In the genomic region with DNA sequence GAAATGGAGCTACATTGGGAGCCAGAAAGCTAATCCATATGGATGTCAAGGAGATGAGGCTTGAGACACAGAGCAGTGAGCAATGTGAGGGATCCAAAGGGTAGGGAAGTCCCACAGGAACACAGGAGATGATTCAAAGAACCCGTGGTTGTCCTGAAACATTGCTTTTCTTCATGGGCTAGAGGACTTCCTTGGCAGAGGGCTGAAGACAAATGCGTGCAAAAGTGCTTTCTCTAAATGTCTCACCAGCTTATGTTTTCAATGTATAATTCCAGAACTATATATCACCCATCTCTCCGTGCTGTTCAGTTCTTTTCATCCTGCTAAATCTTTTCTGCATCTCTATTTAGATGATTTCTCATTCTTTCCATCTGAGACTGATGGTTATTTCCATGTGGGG, we compare ENCODE assay signal across 1 cellular context.
TF ChIP-seq lines count a peak whose summit lies in the region.

No MANE protein-coding gene starts in this region.

TF ChIP-seq in HCT116, 20 proteins besides CTCF, POLR2A, EP300 and RAD21:
- TF ChIP-seq CBX3 (IDR thresholded peaks at IDR 0.05; ENCODE audit: low read depth) = no peak
- no peak for TF ChIP-seq SIN3A (IDR thresholded peaks at IDR 0.05; ENCODE audit: low read depth)
- TF ChIP-seq, protein P1, sequence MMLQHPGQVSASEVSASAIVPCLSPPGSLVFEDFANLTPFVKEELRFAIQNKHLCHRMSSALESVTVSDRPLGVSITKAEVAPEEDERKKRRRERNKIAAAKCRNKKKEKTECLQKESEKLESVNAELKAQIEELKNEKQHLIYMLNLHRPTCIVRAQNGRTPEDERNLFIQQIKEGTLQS (IDR thresholded peaks at IDR 0.05) = no peak
- TF ChIP-seq JUND (IDR thresholded peaks at IDR 0.05) = no peak
- TF ChIP-seq, protein P2, sequence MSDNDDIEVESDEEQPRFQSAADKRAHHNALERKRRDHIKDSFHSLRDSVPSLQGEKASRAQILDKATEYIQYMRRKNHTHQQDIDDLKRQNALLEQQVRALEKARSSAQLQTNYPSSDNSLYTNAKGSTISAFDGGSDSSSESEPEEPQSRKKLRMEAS (IDR thresholded peaks at IDR 0.05) = no peak
- no peak for TF ChIP-seq EZH2 (IDR thresholded peaks at IDR 0.05)
- no peak for TF ChIP-seq ZFX (IDR thresholded peaks at IDR 0.05)
- no peak for TF ChIP-seq ZNF274 (IDR thresholded peaks at IDR 0.05; ENCODE audit: low read depth, low read length)
- no peak for TF ChIP-seq POLR2AphosphoS5 (IDR thresholded peaks at IDR 0.05; ENCODE audit: low read depth, low read length)
- TF ChIP-seq, protein P3, sequence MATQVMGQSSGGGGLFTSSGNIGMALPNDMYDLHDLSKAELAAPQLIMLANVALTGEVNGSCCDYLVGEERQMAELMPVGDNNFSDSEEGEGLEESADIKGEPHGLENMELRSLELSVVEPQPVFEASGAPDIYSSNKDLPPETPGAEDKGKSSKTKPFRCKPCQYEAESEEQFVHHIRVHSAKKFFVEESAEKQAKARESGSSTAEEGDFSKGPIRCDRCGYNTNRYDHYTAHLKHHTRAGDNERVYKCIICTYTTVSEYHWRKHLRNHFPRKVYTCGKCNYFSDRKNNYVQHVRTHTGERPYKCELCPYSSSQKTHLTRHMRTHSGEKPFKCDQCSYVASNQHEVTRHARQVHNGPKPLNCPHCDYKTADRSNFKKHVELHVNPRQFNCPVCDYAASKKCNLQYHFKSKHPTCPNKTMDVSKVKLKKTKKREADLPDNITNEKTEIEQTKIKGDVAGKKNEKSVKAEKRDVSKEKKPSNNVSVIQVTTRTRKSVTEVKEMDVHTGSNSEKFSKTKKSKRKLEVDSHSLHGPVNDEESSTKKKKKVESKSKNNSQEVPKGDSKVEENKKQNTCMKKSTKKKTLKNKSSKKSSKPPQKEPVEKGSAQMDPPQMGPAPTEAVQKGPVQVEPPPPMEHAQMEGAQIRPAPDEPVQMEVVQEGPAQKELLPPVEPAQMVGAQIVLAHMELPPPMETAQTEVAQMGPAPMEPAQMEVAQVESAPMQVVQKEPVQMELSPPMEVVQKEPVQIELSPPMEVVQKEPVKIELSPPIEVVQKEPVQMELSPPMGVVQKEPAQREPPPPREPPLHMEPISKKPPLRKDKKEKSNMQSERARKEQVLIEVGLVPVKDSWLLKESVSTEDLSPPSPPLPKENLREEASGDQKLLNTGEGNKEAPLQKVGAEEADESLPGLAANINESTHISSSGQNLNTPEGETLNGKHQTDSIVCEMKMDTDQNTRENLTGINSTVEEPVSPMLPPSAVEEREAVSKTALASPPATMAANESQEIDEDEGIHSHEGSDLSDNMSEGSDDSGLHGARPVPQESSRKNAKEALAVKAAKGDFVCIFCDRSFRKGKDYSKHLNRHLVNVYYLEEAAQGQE (IDR thresholded peaks at IDR 0.05; ENCODE audit: low read depth) = no peak
- no peak for TF ChIP-seq SP1 (IDR thresholded peaks at IDR 0.05; ENCODE audit: low read depth)
- no peak for TF ChIP-seq FOSL1 (IDR thresholded peaks at IDR 0.05; ENCODE audit: low read depth)
- TF ChIP-seq EGR1 (IDR thresholded peaks at IDR 0.05; ENCODE audit: low read depth) = no peak
- TF ChIP-seq, protein P4, sequence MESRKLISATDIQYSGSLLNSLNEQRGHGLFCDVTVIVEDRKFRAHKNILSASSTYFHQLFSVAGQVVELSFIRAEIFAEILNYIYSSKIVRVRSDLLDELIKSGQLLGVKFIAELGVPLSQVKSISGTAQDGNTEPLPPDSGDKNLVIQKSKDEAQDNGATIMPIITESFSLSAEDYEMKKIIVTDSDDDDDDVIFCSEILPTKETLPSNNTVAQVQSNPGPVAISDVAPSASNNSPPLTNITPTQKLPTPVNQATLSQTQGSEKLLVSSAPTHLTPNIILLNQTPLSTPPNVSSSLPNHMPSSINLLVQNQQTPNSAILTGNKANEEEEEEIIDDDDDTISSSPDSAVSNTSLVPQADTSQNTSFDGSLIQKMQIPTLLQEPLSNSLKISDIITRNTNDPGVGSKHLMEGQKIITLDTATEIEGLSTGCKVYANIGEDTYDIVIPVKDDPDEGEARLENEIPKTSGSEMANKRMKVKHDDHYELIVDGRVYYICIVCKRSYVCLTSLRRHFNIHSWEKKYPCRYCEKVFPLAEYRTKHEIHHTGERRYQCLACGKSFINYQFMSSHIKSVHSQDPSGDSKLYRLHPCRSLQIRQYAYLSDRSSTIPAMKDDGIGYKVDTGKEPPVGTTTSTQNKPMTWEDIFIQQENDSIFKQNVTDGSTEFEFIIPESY (IDR thresholded peaks at IDR 0.05; ENCODE audit: extremely low read depth, insufficient replicate concordance, low read length) = no peak
- no peak for TF ChIP-seq CEBPB (IDR thresholded peaks at IDR 0.05; ENCODE audit: low read depth)
- no peak for TF ChIP-seq EZH2phosphoT487 (IDR thresholded peaks at IDR 0.05; ENCODE audit: borderline replicate concordance)
- no peak for TF ChIP-seq ELF1 (IDR thresholded peaks at IDR 0.05; ENCODE audit: borderline replicate concordance, low read depth)
- TF ChIP-seq SRF (IDR thresholded peaks at IDR 0.05; ENCODE audit: low read depth) = no peak
